In genomic region chr16:82694239-82694874, GRCh38 we compare ENCODE assay signal across 1 cellular context.
TF ChIP-seq lines count a peak whose summit lies in the region.

No MANE protein-coding gene starts in this region.

TF ChIP-seq in SK-N-SH, 30 proteins besides CTCF, POLR2A, EP300 and RAD21 (continued from another document):
- no peak for TF ChIP-seq NFIC (IDR thresholded peaks at IDR 0.05; ENCODE audit: borderline replicate concordance)
- no peak for TF ChIP-seq POLR2AphosphoS5 (IDR thresholded peaks at IDR 0.05; ENCODE audit: low read depth, low read length)
- TF ChIP-seq USF2 (IDR thresholded peaks at IDR 0.05; ENCODE audit: borderline replicate concordance, low read depth, low read length): no peak
- peak; percentile 73 for TF ChIP-seq TCF12 (IDR thresholded peaks at IDR 0.05)
- TF ChIP-seq ELF1 (IDR thresholded peaks at IDR 0.05): no peak
- no peak for TF ChIP-seq RFX5 (IDR thresholded peaks at IDR 0.05; ENCODE audit: low read length)
- TF ChIP-seq NRF1 (IDR thresholded peaks at IDR 0.05; ENCODE audit: low read depth, low read length): no peak
TF ChIP-seq in SK-N-SH: peak in this region for 4.
